In genomic region chr10:91797874-91798735, GRCh38 we compare ENCODE assay signal across 1 cellular context.
TF ChIP-seq lines count a peak whose summit lies in the region.

Gene TNKS2 (plus strand): TSS chr10:91798426. CDS start chr10:91798691, 265 bp downstream.

TF ChIP-seq in K562, 482 proteins besides CTCF, POLR2A, EP300 and RAD21 (continued from another document and continues in another):
- TF ChIP-seq MNT (conservative IDR thresholded peaks at IDR 0.05) = peak in 1 of 2 experiments; percentile 56; a peak in 2 of 4 replicates
- peak; percentile 70 for TF ChIP-seq POLR2B (IDR thresholded peaks at IDR 0.05; ENCODE audit: low read depth, partially characterized antibody)
- TF ChIP-seq ZNF57 (CRISPR knock-in tag; IDR thresholded peaks at IDR 0.05) = no peak
- TF ChIP-seq MAX (CRISPR knock-in tag; IDR thresholded peaks at IDR 0.05) = peak; percentile 54
- TF ChIP-seq ZKSCAN8 (CRISPR knock-in tag; IDR thresholded peaks at IDR 0.05) = no peak
- TF ChIP-seq MYC (IDR thresholded peaks at IDR 0.05; ENCODE audit: low read depth, low read length) = peak; percentile 64; the same call in 1 of the 2 replicates
- no peak for TF ChIP-seq MYC (CRISPR knock-in tag; IDR thresholded peaks at IDR 0.05; ENCODE audit: borderline replicate concordance, low read depth)
- TF ChIP-seq DMBX1 (CRISPR knock-in tag; IDR thresholded peaks at IDR 0.05; ENCODE audit: borderline replicate concordance) = 0 out of 2 replicates have a peak, but pooled peaks have one; percentile 45
- TF ChIP-seq IRF2 (CRISPR knock-in tag; IDR thresholded peaks at IDR 0.05) = no peak
- peak; percentile 73; the same call in 1 of the 2 replicates for TF ChIP-seq ZBTB2 (IDR thresholded peaks at IDR 0.05)
- TF ChIP-seq HOXB6 (CRISPR knock-in tag; IDR thresholded peaks at IDR 0.05; ENCODE audit: borderline replicate concordance) = no peak
- TF ChIP-seq RBM22 (IDR thresholded peaks at IDR 0.05; ENCODE audit: low read depth, low read length, poor library complexity, severe bottlenecking) = no peak
- TF ChIP-seq MAZ (CRISPR knock-in tag; conservative IDR thresholded peaks at IDR 0.05 in 1 of 2, IDR thresholded peaks at IDR 0.05 in 1 of 2) = peak in 1 of 2 experiments; percentile 73; a peak in 2 of 4 replicates
- TF ChIP-seq FOXA3 (CRISPR knock-in tag; conservative IDR thresholded peaks at IDR 0.05 in 1 of 2, IDR thresholded peaks at IDR 0.05 in 1 of 2) = no peak
- no peak for TF ChIP-seq ZNF184 (CRISPR knock-in tag; IDR thresholded peaks at IDR 0.05)
- no peak; the same call in 1 of the 2 replicates for TF ChIP-seq ETV5 (CRISPR knock-in tag; IDR thresholded peaks at IDR 0.05; ENCODE audit: low read depth)
- peak; percentile 57 for TF ChIP-seq EP400 (IDR thresholded peaks at IDR 0.05)
- TF ChIP-seq GTF2E2 (tag; IDR thresholded peaks at IDR 0.05) = 0 out of 2 replicates have a peak, but pooled peaks have one; percentile 51
- no peak for TF ChIP-seq ASH1L (IDR thresholded peaks at IDR 0.05; ENCODE audit: borderline replicate concordance, low read depth, partially characterized antibody)
- no peak for TF ChIP-seq YBX1 (IDR thresholded peaks at IDR 0.05)
- no peak for TF ChIP-seq SRSF3 (IDR thresholded peaks at IDR 0.05; ENCODE audit: insufficient read depth, low read length)
- peak; percentile 73 for TF ChIP-seq SUPT5H (IDR thresholded peaks at IDR 0.05)
- TF ChIP-seq ZNF316 (IDR thresholded peaks at IDR 0.05) = no peak
- no peak for TF ChIP-seq MCM2 (IDR thresholded peaks at IDR 0.05; ENCODE audit: low read depth)
- peak; percentile 96 for TF ChIP-seq NRF1 (conservative IDR thresholded peaks at IDR 0.05 in 1 of 2, IDR thresholded peaks at IDR 0.05 in 1 of 2)
- peak; percentile 92 for TF ChIP-seq BHLHE40 (IDR thresholded peaks at IDR 0.05; ENCODE audit: low read length)
- TF ChIP-seq USF1 (CRISPR knock-in tag; IDR thresholded peaks at IDR 0.05) = peak; percentile 90
- no peak for TF ChIP-seq ZBTB49 (CRISPR knock-in tag; IDR thresholded peaks at IDR 0.05; ENCODE audit: borderline replicate concordance)
- no peak for TF ChIP-seq E4F1 (CRISPR knock-in tag; IDR thresholded peaks at IDR 0.05; ENCODE audit: borderline replicate concordance)
- no peak for TF ChIP-seq KLF13 (tag; IDR thresholded peaks at IDR 0.05; ENCODE audit: borderline replicate concordance, low read depth)
- peak; percentile 74 for TF ChIP-seq TBP (optimal IDR thresholded peaks at IDR 0.05; ENCODE audit: low read depth, low read length)
- no peak for TF ChIP-seq ZNF75A (CRISPR knock-in tag; IDR thresholded peaks at IDR 0.05)
- TF ChIP-seq CBFA2T3 (IDR thresholded peaks at IDR 0.05) = no peak
- TF ChIP-seq NBN (IDR thresholded peaks at IDR 0.05; ENCODE audit: low read depth) = 0 out of 2 replicates have a peak, but pooled peaks have one; percentile 34
- no peak for TF ChIP-seq JUN (IDR thresholded peaks at IDR 0.05; ENCODE audit: borderline replicate concordance, low read depth, low read length)
- TF ChIP-seq JUN (CRISPR knock-in tag; IDR thresholded peaks at IDR 0.05; ENCODE audit: borderline replicate concordance) = no peak
- TF ChIP-seq DEAF1 (CRISPR knock-in tag; IDR thresholded peaks at IDR 0.05) = peak; percentile 21; the same call in 1 of the 2 replicates
- TF ChIP-seq ZNF764 (CRISPR knock-in tag; IDR thresholded peaks at IDR 0.05; ENCODE audit: low read depth) = no peak
- TF ChIP-seq ZBTB8A (IDR thresholded peaks at IDR 0.05; ENCODE audit: partially characterized antibody) = no peak
- TF ChIP-seq POLR2AphosphoS5 (IDR thresholded peaks at IDR 0.05; ENCODE audit: control insufficient read depth, insufficient read depth, low read depth, low read length) = peak; percentile 52; the same call in 1 of the 2 replicates
- no peak for TF ChIP-seq KDM5B (IDR thresholded peaks at IDR 0.05; ENCODE audit: insufficient replicate concordance, low read depth, low read length)
- peak; percentile 33 for TF ChIP-seq TAF9B (IDR thresholded peaks at IDR 0.05; ENCODE audit: partially characterized antibody)
- peak; percentile 70 for TF ChIP-seq MEIS2 (IDR thresholded peaks at IDR 0.05; ENCODE audit: partially characterized antibody)
- no peak for TF ChIP-seq NFYB (IDR thresholded peaks at IDR 0.05; ENCODE audit: extremely low read depth, insufficient read length)
- TF ChIP-seq PHTF2 (CRISPR knock-in tag; IDR thresholded peaks at IDR 0.05) = no peak
- no peak for TF ChIP-seq DDX20 (tag; IDR thresholded peaks at IDR 0.05; ENCODE audit: low read depth)
- no peak for TF ChIP-seq ZNF695 (CRISPR knock-in tag; IDR thresholded peaks at IDR 0.05)
- no peak for TF ChIP-seq ATF6 (CRISPR knock-in tag; IDR thresholded peaks at IDR 0.05)
- peak; percentile 52 to 71; a peak in 1 of 4 replicates for TF ChIP-seq NONO (IDR thresholded peaks at IDR 0.05; ENCODE audit: low read depth in 2 of 2, low read length in 1 of 2)
- TF ChIP-seq ZNF592 (IDR thresholded peaks at IDR 0.05) = peak; percentile 82
- no peak for TF ChIP-seq GABPB2 (CRISPR knock-in tag; conservative IDR thresholded peaks at IDR 0.05)
- TF ChIP-seq SMAD3 (CRISPR knock-in tag; conservative IDR thresholded peaks at IDR 0.05) = 0 out of 2 replicates have a peak, but pooled peaks have one; percentile 38
- no peak for TF ChIP-seq SMAD2 (IDR thresholded peaks at IDR 0.05; ENCODE audit: low read depth, low read length)
- no peak for TF ChIP-seq PHB2 (IDR thresholded peaks at IDR 0.05; ENCODE audit: low read depth)
